Comparison of ENCODE assay signal across 15 cellular contexts in genomic region chr20:35653893-35654292, GRCh38. TPM values are rescaled to one million over a fixed set of nuclear protein-coding genes. Genes with fewer than 3 reads are reported as not detected.
DNase-seq lines count a peak whose midpoint lies in the region; ATAC-seq and TF ChIP-seq lines count a peak whose summit lies in the region.
"Had no signal": no experiment of that assay in that cellular context is flagged by ENCODE, and none has a peak within 500 bp of the region (broad histone marks: within the 10 kb centered on the region; RNA-seq: fewer than 3 reads in every experiment).

No MANE protein-coding gene starts in this region.

- TSS peak; percentile 2 for BruUV-seq in Calu3 (replicated peaks; lab: Mats Ljungman, UMichigan)
- BruUV-seq in PC-3 (replicated peaks; lab: Mats Ljungman, UMichigan), result TSS peak; percentile 10

- H3K4me3 Mint-ChIP-seq in Calu3 (ENCODE audit: low read depth, unreplicated experiment), result no peak overlapping the region
- H3K4me3 Mint-ChIP-seq: CD14-positive monocyte; CD8-positive, alpha-beta T cell; HFFc6 had no signal

- no peak overlapping the region for H3K27ac ChIP-seq in PC-3 (ENCODE audit: low read length)
- H3K27ac ChIP-seq in osteoblast (ENCODE audit: low read depth, low read length), result no peak overlapping the region
- H3K27ac ChIP-seq: A549, HL-60 had no signal

- no peak overlapping the region for H3K4me2 ChIP-seq in PC-3 (ENCODE audit: low read length)
- H3K4me2 ChIP-seq in osteoblast (ENCODE audit: insufficient read depth, low read length), result no peak overlapping the region
- H3K4me2 ChIP-seq: A549 had no signal

- peaks cover 100% of the 10 kb centered on the region for H3K79me2 ChIP-seq in PC-3 (ENCODE audit: low read length)
- H3K79me2 ChIP-seq in osteoblast (ENCODE audit: insufficient read depth, low read length), result peaks cover 99% of the 10 kb centered on the region

- H3K9me3 Mint-ChIP-seq in Calu3 (ENCODE audit: low read depth, unreplicated experiment), result no peaks in the 10 kb centered on the region
- H3K9me3 Mint-ChIP-seq: CD14-positive monocyte; CD8-positive, alpha-beta T cell; HFFc6 had no signal

- H3K36me3 ChIP-seq in PC-3 (ENCODE audit: low read depth, low read length) (peaks cover 56% of the 10 kb centered on the region), osteoblast (ENCODE audit: insufficient read depth, low read length) (peaks cover 35% of the 10 kb centered on the region)

- H4K20me1 ChIP-seq in PC-3 (ENCODE audit: low read length) (peaks cover 78% of the 10 kb centered on the region), osteoblast (ENCODE audit: insufficient read depth, low read length) (peaks cover 87% of the 10 kb centered on the region)

- POLR2A ChIA-PET in PC-3 (lab: Charles Lee; ENCODE audit: unreplicated experiment), result no interaction called here

- H2AFZ ChIP-seq in PC-3 (ENCODE audit: low read length) (no peak overlapping the region), osteoblast (ENCODE audit: low read length) (no peak overlapping the region)

- no peak overlapping the region for H3K4me3 ChIP-seq in PC-3 (ENCODE audit: low read length)
- H3K4me3 ChIP-seq in osteoblast (ENCODE audit: insufficient read depth, low read length), result no peak overlapping the region
- H3K4me3 ChIP-seq: A549, HAP-1 had no signal

- TF ChIP-seq CTCF in Calu3 (IDR thresholded peaks at IDR 0.05; ENCODE audit: unreplicated experiment) (no peak), PC-3 (conservative IDR thresholded peaks at IDR 0.05; ENCODE audit: low read depth, low read length) (no peak), osteoblast (IDR thresholded peaks at IDR 0.05; ENCODE audit: extremely low read depth, low read depth, low read length) (no peak)

- CTCF ChIA-PET in Calu3 (lab: Charles Lee), result no interaction called here
- CTCF ChIA-PET in PC-3 (lab: Charles Lee), result no interaction called here

- DNase-seq in Calu3 (no peak), PC-3 (no peak), osteoblast (ENCODE audit: insufficient read length, low spot score, missing footprints) (peak; percentile 21), sciatic nerve (ENCODE audit: low spot score) (no peak)
- DNase-seq: CD8-positive, alpha-beta T cell; COR-L47; DMS53; GF-D8; HFFc6; KBM-7 had no signal

- H3K9ac ChIP-seq in PC-3 (ENCODE audit: low read length), result no peak overlapping the region

- peaks cover 39% of the 10 kb centered on the region for H3K36me3 Mint-ChIP-seq in Calu3 (ENCODE audit: insufficient read depth, unreplicated experiment)

- H3K27ac Mint-ChIP-seq in Calu3 (ENCODE audit: unreplicated experiment), result no peak overlapping the region
- H3K27ac Mint-ChIP-seq: CD14-positive monocyte; CD8-positive, alpha-beta T cell; HFFc6 had no signal

- no peaks in the 10 kb centered on the region for H3K9me3 ChIP-seq in PC-3 (ENCODE audit: low read length)
- H3K9me3 ChIP-seq in osteoblast (ENCODE audit: low read depth, low read length), result no peaks in the 10 kb centered on the region
- H3K9me3 ChIP-seq: A549, HAP-1 had no signal

- no peaks in the 10 kb centered on the region for H3K9me2 ChIP-seq in PC-3 (replicated peaks; ENCODE audit: low read length)

- H3K4me1 ChIP-seq in PC-3 (ENCODE audit: insufficient read depth, low read length) (no peaks in the 10 kb centered on the region), osteoblast (ENCODE audit: insufficient read depth, low read length) (no peaks in the 10 kb centered on the region)
- H3K4me1 ChIP-seq: A549 had no signal

- no peaks in the 10 kb centered on the region for H3K27me3 Mint-ChIP-seq in Calu3 (ENCODE audit: unreplicated experiment)

- peaks cover 13% of the 10 kb centered on the region for H3K4me1 Mint-ChIP-seq in Calu3 (ENCODE audit: low read depth, unreplicated experiment)

- H3K27me3 ChIP-seq in PC-3 (ENCODE audit: low read length) (no peaks in the 10 kb centered on the region), osteoblast (ENCODE audit: insufficient read depth, low read length) (no peaks in the 10 kb centered on the region)

- intact Hi-C loops in Calu3 (cut with micrococcal nuclease; ENCODE audit: unreplicated experiment), result no loop called here
- intact Hi-C loops in PC-3 (cut with micrococcal nuclease), result no loop called here
- intact Hi-C loops in sciatic nerve (cut with DNase I), result no loop called here

- peaks cover 3% of the 10 kb centered on the region for H3F3A ChIP-seq in PC-3 (ENCODE audit: low read length, unreplicated experiment)

- no peak for ATAC-seq in PC-3
- no peak for ATAC-seq in HG03025 (IDR thresholded peaks at IDR 0.05; ENCODE audit: low FRiP score, unreplicated experiment)
- no peak for ATAC-seq in sciatic nerve
- ATAC-seq: CD8-positive, alpha-beta T cell had no signal

RNA-seq across cellular contexts. Expression of gene CPNE1, which starts 10.8 kb away (rescaled TPM):
- total RNA-seq in Calu3 (2022), result 458 and 505 TPM in 2 replicates
- total RNA-seq in PC-3 (2014; rRNA removed), result 222 and 274 TPM in 2 replicates
- total RNA-seq in osteoblast, result 165 and 166 TPM in 2 replicates
- 167 TPM for total RNA-seq in sciatic nerve

RNA-seq across cellular contexts. Expression of gene RBM12, which starts 10.8 kb away (rescaled TPM):
- total RNA-seq in Calu3 (2022), result 125 and 133 TPM in 2 replicates
- total RNA-seq in PC-3 (2014; rRNA removed), result 43.5 and 53.6 TPM in 2 replicates
- 57.8 and 62.6 TPM in 2 replicates for total RNA-seq in osteoblast
- total RNA-seq in sciatic nerve, result 77.7 TPM

RNA-seq across cellular contexts. Expression of gene SPAG4, which starts 38.3 kb away (rescaled TPM):
- 7.7 and 15.9 TPM in 2 replicates for total RNA-seq in Calu3 (2022)
- 7.9 and 9.7 TPM in 2 replicates for total RNA-seq in PC-3 (2014; rRNA removed)
- total RNA-seq in osteoblast, result 3.2 and 4.0 TPM in 2 replicates
- 4.5 TPM for total RNA-seq in sciatic nerve

RNA-seq across cellular contexts. Expression of gene NFS1, which starts 45.3 kb away (rescaled TPM):
- total RNA-seq in Calu3 (2022), result 44.6 and 53.0 TPM in 2 replicates
- total RNA-seq in PC-3 (2014; rRNA removed), result 71.8 and 75.8 TPM in 2 replicates
- 21.7 and 29.5 TPM in 2 replicates for total RNA-seq in osteoblast
- total RNA-seq in sciatic nerve, result 26.7 TPM

RNA-seq across cellular contexts. Expression of gene ROMO1, which starts 45.3 kb away (rescaled TPM):
- total RNA-seq in Calu3 (2022), result 230 and 267 TPM in 2 replicates
- total RNA-seq in PC-3 (2014; rRNA removed), result 479 and 530 TPM in 2 replicates
- 108 and 124 TPM in 2 replicates for total RNA-seq in osteoblast
- 63.8 TPM for total RNA-seq in sciatic nerve
